In the genomic region with DNA sequence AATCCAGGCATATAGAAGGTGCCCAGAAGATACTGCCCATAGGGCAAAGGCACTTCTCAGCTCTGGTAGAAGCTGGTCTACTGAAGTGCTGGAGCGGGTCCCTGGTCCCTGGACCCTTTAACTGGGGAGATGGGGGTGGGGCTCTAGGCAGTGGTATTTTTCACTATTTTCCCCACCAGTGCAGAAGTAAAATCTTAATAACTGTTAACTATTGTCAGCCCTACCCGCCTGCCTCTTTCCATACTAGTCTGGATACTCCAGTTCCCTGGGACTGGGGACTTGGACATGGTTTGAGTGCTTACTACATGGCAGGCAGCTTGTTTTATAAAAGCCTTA, we compare ENCODE assay signal across 1 cellular context.
A peak's percentile ranks its signal among the peaks of the same experiment; 100 is the strongest.
TF ChIP-seq lines count a peak whose summit lies in the region.

No MANE protein-coding gene starts in this region.

TF ChIP-seq in HepG2, 621 proteins besides CTCF, POLR2A, EP300 and RAD21 (continued from another document):
- TF ChIP-seq ZNF318 (CRISPR knock-in tag; IDR thresholded peaks at IDR 0.05) (no peak), MAF1 (CRISPR knock-in tag; IDR thresholded peaks at IDR 0.05; ENCODE audit: borderline replicate concordance) (no peak), ZNF691 (CRISPR knock-in tag; IDR thresholded peaks at IDR 0.05; ENCODE audit: borderline replicate concordance, low read depth) (0 out of 2 replicates have a peak, but pooled peaks have one; percentile 6), CBFB (CRISPR knock-in tag; IDR thresholded peaks at IDR 0.05) (no peak), KAT2B (IDR thresholded peaks at IDR 0.05; ENCODE audit: borderline replicate concordance, low read depth, low read length) (no peak), RBM22 (optimal IDR thresholded peaks at IDR 0.05; ENCODE audit: low read length) (peak; percentile 84), SCMH1 (CRISPR knock-in tag; IDR thresholded peaks at IDR 0.05; ENCODE audit: borderline replicate concordance) (no peak), PHB2 (IDR thresholded peaks at IDR 0.05; ENCODE audit: partially characterized antibody) (no peak)
